In the genomic region with DNA sequence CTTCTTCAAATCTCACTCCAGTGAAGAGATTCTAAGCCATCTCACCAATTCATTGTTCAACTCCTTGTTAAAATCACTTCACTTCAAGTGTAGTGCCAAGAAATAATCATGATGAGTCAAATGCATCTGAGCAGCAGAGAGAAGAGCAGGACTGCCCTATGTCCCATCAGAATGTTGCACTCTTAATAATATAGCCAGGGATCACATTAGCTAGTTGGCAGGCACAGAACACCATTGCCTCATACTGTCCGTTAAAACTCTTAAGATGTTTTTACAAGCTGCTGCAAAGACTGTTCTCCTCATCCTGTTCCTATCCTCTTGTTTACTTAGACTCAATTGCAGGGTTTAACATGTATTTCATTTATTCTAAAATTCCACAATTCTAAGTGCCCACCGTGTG, we compare ENCODE assay signal across 14 cellular contexts.
DNase-seq lines count a peak whose midpoint lies in the region; ATAC-seq and TF ChIP-seq lines count a peak whose summit lies in the region.
"Had no signal": no experiment of that assay in that cellular context is flagged by ENCODE, and none has a peak within 500 bp of the region (broad histone marks: within the 10 kb centered on the region; RNA-seq: fewer than 3 reads in every experiment).

No MANE protein-coding gene starts in this region.

- peak overlapping the region; percentile 16; the same call in 1 of the 2 replicates for H3K27ac ChIP-seq in VCaP
- H3K27ac ChIP-seq: foreskin keratinocyte, HL-60, SK-N-MC had no signal

- H3K4me3 ChIP-seq in foreskin fibroblast (ENCODE audit: low read depth in 1 of 2, low read length in 2 of 2) (no peak overlapping the region), skeletal muscle cell (ENCODE audit: low read depth, low read length) (no peak overlapping the region)
- H3K4me3 ChIP-seq: SK-N-MC had no signal

- no peak for TF ChIP-seq CTCF in VCaP (conservative IDR thresholded peaks at IDR 0.05)
- TF ChIP-seq CTCF in foreskin fibroblast (IDR thresholded peaks at IDR 0.05; ENCODE audit: low read depth, low read length), result no peak

- no peak for ATAC-seq in GM18511 (IDR thresholded peaks at IDR 0.05; ENCODE audit: unreplicated experiment)
- ATAC-seq: WTC11 had no signal

- DNase-seq in EH (ENCODE audit: low read depth), result peak; percentile 81
- peak; percentile 82 to 92 for DNase-seq in foreskin fibroblast
- DNase-seq in skeletal muscle cell (ENCODE audit: low read depth), result peak; percentile 93
- DNase-seq in NOMO-1 treated with DMSO at 0.1 percent for 48 hours (lab: John Stamatoyannopoulos, UW; ENCODE audit: unreplicated experiment), result no peak
- no peak for DNase-seq in effector CD4-positive, alpha-beta T cell
- no peak for DNase-seq in T1000 (lab: John Stamatoyannopoulos, UW)
- DNase-seq: foreskin keratinocyte; posterior cingulate gyrus; stimulated activated naive CD4-positive, alpha-beta T cell had no signal

Comparison
In these comparisons a context has a peak if more than half of its experiments do, and no peak if none do; other contexts are left out.
1. DNase-seq: peak in EH (single experiment), foreskin fibroblast (2 of 2) and skeletal muscle cell (single experiment); none in NOMO-1 treated with DMSO at 0.1 percent for 48 hours (single experiment), effector CD4-positive, alpha-beta T cell (single experiment) and T1000 (single experiment).